Comparison of ENCODE assay signal across 8 cellular contexts in genomic region chr14:59187802-59188460, GRCh38. TPM values are rescaled to one million over a fixed set of nuclear protein-coding genes. Genes with fewer than 3 reads are reported as not detected.
A peak's percentile ranks its signal among the peaks of the same experiment; 100 is the strongest.
DNase-seq lines count a peak whose midpoint lies in the region; ATAC-seq, FAIRE-seq and TF ChIP-seq lines count a peak whose summit lies in the region.

No MANE protein-coding gene starts in this region.

- peaks cover 35% of the 10 kb centered on the region for H3K27me3 Mint-ChIP-seq in osteocyte (ENCODE audit: unreplicated experiment)

- POLR2A ChIA-PET in A549 (lab: Yijun Ruan, JAX), result interaction anchor here (0.6 to 1.1 kb wide), 3 partner anchors 13 to 296 kb away, joined by 4 to 6 read pairs (median 4); partner anchors contain the start of genes JKAMP and L3HYPDH

- peak overlapping the region; percentile 82 for H3K4me2 ChIP-seq in A549

- no peaks in the 10 kb centered on the region for H3K9me3 ChIP-seq in A549

- peaks cover 7% of the 10 kb centered on the region; the same call in 2 of the 3 replicates for H3K4me1 ChIP-seq in A549
- H3K4me1 ChIP-seq in urinary bladder (ENCODE audit: insufficient read depth), result no peaks in the 10 kb centered on the region

- peaks cover 22% of the 10 kb centered on the region for H3K4me1 Mint-ChIP-seq in osteocyte (ENCODE audit: unreplicated experiment)

- FAIRE-seq in A549 (lab: Jason Lieb, UNC), result no peak

- DNase-seq in A549 (ENCODE audit: low read depth in 1 of 2, low spot score in 1 of 2) (peak; percentile 6 to 10), NCI-H526 (lab: John Stamatoyannopoulos, UW) (peak; percentile 79 to 85), activated T-cell treated with anti-CD3 and anti-CD28 coated beads for 48 hours (ENCODE audit: low read depth) (peak; percentile 8), fibroblast of villous mesenchyme (ENCODE audit: low read depth) (no peak), osteocyte (ENCODE audit: extremely low spot score, unreplicated experiment) (no peak)

- no peaks in the 10 kb centered on the region for H3K36me3 Mint-ChIP-seq in osteocyte (ENCODE audit: unreplicated experiment)

- peak; percentile 39 for TF ChIP-seq POLR2A in A549 (IDR thresholded peaks at IDR 0.05; ENCODE audit: low read length)

- WGBS in A549 (ENCODE audit: missing lambda C conversion rate), result under 1% methylated on average over 39 of the region's 43 CpGs
- WGBS in urinary bladder, result under 1% methylated on average over 43 of the region's 43 CpGs

- H3K27ac ChIP-seq in A549 (peak overlapping the region; percentile 63 to 78), urinary bladder (ENCODE audit: low read depth) (peak overlapping the region; percentile 92)

- no peak for TF ChIP-seq RAD21 in A549 (conservative IDR thresholded peaks at IDR 0.05 in 1 of 2, IDR thresholded peaks at IDR 0.05 in 1 of 2)

- peak overlapping the region; percentile 94 for H3K27ac Mint-ChIP-seq in osteocyte (ENCODE audit: unreplicated experiment)

- H3K4me3 Mint-ChIP-seq in osteocyte (ENCODE audit: unreplicated experiment), result peak overlapping the region; percentile 90

- CTCF ChIA-PET in A549 (lab: Yijun Ruan, JAX), result interaction anchor here (1.5 kb wide), 1 partner anchor 59 kb away, joined by 5 read pairs; no protein-coding TSS in a partner anchor

- ATAC-seq in A549 (peak; percentile 35 to 40), GM18867 (IDR thresholded peaks at IDR 0.05; ENCODE audit: unreplicated experiment) (peak; percentile 21), HG03108 (IDR thresholded peaks at IDR 0.05; ENCODE audit: unreplicated experiment) (peak; percentile 6)

- TF ChIP-seq EP300 in A549 (IDR thresholded peaks at IDR 0.05), result no peak

- H3K9me3 Mint-ChIP-seq in osteocyte (ENCODE audit: unreplicated experiment), result no peaks in the 10 kb centered on the region

- no peak for TF ChIP-seq CTCF in A549 (IDR thresholded peaks at IDR 0.05)
- no peak for TF ChIP-seq CTCF in fibroblast of villous mesenchyme (IDR thresholded peaks at IDR 0.05; ENCODE audit: insufficient read depth, low read depth, low read length)
- TF ChIP-seq CTCF in osteocyte (IDR thresholded peaks at IDR 0.05), result no peak

- no peaks in the 10 kb centered on the region for H3K36me3 ChIP-seq in urinary bladder (ENCODE audit: insufficient read depth)

- H3K4me3 ChIP-seq in A549 (peak overlapping the region; percentile 81), fibroblast of villous mesenchyme (ENCODE audit: low read depth, low read length) (peak overlapping the region; percentile 88), urinary bladder (ENCODE audit: low read depth, low read length) (peak overlapping the region; percentile 53)

TF ChIP-seq in A549, 52 proteins besides CTCF, POLR2A, EP300 and RAD21:
- TF ChIP-seq SREBF2 (IDR thresholded peaks at IDR 0.05), result no peak
- TF ChIP-seq ZFP36 (IDR thresholded peaks at IDR 0.05; ENCODE audit: borderline replicate concordance, partially characterized antibody), result no peak
- TF ChIP-seq, protein P1, sequence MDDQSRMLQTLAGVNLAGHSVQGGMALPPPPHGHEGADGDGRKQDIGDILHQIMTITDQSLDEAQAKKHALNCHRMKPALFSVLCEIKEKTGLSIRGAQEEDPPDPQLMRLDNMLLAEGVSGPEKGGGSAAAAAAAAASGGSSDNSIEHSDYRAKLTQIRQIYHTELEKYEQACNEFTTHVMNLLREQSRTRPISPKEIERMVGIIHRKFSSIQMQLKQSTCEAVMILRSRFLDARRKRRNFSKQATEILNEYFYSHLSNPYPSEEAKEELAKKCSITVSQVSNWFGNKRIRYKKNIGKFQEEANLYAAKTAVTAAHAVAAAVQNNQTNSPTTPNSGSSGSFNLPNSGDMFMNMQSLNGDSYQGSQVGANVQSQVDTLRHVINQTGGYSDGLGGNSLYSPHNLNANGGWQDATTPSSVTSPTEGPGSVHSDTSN (IDR thresholded peaks at IDR 0.05), result no peak
- peak; percentile 49; the same call in 1 of the 2 replicates for TF ChIP-seq RNF2 (IDR thresholded peaks at IDR 0.05; ENCODE audit: borderline replicate concordance, low read depth)
- TF ChIP-seq PHF8 (IDR thresholded peaks at IDR 0.05; ENCODE audit: borderline replicate concordance, low read depth), result no peak
- TF ChIP-seq NPAS2 (CRISPR knock-in tag; IDR thresholded peaks at IDR 0.05; ENCODE audit: borderline replicate concordance), result no peak
- TF ChIP-seq, protein P2, sequence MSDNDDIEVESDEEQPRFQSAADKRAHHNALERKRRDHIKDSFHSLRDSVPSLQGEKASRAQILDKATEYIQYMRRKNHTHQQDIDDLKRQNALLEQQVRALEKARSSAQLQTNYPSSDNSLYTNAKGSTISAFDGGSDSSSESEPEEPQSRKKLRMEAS (IDR thresholded peaks at IDR 0.05), result 0 out of 2 replicates have a peak, but pooled peaks have one; percentile 15
- TF ChIP-seq CBX2 (IDR thresholded peaks at IDR 0.05; ENCODE audit: borderline replicate concordance, low read depth), result no peak
- no peak for TF ChIP-seq CHD2 (IDR thresholded peaks at IDR 0.05; ENCODE audit: low read length, partially characterized antibody)
- TF ChIP-seq GATA3 (IDR thresholded peaks at IDR 0.05; ENCODE audit: borderline replicate concordance), result no peak
- no peak for TF ChIP-seq TP53 (CRISPR knock-in tag; IDR thresholded peaks at IDR 0.05)
- TF ChIP-seq, protein P3, sequence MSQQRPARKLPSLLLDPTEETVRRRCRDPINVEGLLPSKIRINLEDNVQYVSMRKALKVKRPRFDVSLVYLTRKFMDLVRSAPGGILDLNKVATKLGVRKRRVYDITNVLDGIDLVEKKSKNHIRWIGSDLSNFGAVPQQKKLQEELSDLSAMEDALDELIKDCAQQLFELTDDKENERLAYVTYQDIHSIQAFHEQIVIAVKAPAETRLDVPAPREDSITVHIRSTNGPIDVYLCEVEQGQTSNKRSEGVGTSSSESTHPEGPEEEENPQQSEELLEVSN (IDR thresholded peaks at IDR 0.05; ENCODE audit: borderline replicate concordance, low read depth), result 0 out of 2 replicates have a peak, but pooled peaks have one; percentile 22

RNA-seq across cellular contexts. Expression of gene DAAM1, which starts 0.5 kb away (rescaled TPM):
- polyA plus RNA-seq in A549 (2011; rRNA removed), result 8.3 and 10.8 TPM in 2 replicates
- 1.1 and 1.3 TPM in 2 replicates for polyA plus RNA-seq in A549 (2012; cell fraction: cytosol; rRNA removed)
- 1.4 and 2.2 TPM in 2 replicates for polyA plus RNA-seq in A549 (2012; cell fraction: nucleus; rRNA removed)
- 5.0 to 7.7 TPM (median 6.8 TPM) in 3 replicates for polyA plus RNA-seq in A549 (2017; fragmentation: RNase III; extraction: RNeasy Plus Mini Kit Qiagen cat#74134 plus additional on column Dnase treatment)
- polyA minus RNA-seq in A549 (2011; rRNA and poly(A)+ RNA removed), result 8.1 and 11.1 TPM in 2 replicates
- total RNA-seq in fibroblast of villous mesenchyme, result 22.0 and 25.1 TPM in 2 replicates
- total RNA-seq in osteocyte, result 22.8 and 24.7 TPM in 2 replicates
- 85.2 TPM for total RNA-seq in urinary bladder
- 24.2 TPM for polyA plus RNA-seq in urinary bladder

Comparison
In these comparisons a context has a peak if more than half of its experiments do, and no peak if none do; other contexts are left out.
1. DNase-seq: peak in A549 (2 of 2), NCI-H526 (2 of 2) and activated T-cell treated with anti-CD3 and anti-CD28 coated beads for 48 hours (single experiment); none in fibroblast of villous mesenchyme (single experiment) and osteocyte (single experiment).
2. Peak in every context shown above with its lines, with median percentiles within 50 percentile points of each other: ATAC-seq and H3K4me3 ChIP-seq.